ENCODE assay signal across 1 cellular context in genomic region chr11:62757846-62758788, GRCh38.
A peak's percentile ranks its signal among the peaks of the same experiment; 100 is the strongest.
TF ChIP-seq lines count a peak whose summit lies in the region.

No MANE protein-coding gene starts in this region.

TF ChIP-seq in WTC11, 78 proteins besides CTCF, POLR2A, EP300 and RAD21 (continued from another document):
- TF ChIP-seq TEAD4 (CRISPR knock-in tag; IDR thresholded peaks at IDR 0.05) (no peak), TEAD1 (CRISPR knock-in tag; IDR thresholded peaks at IDR 0.05) (peak; percentile 35; the same call in 1 of the 2 replicates), ZNF281 (CRISPR knock-in tag; IDR thresholded peaks at IDR 0.05) (peak; percentile 79), NR1H2 (CRISPR knock-in tag; IDR thresholded peaks at IDR 0.05) (no peak), ZBTB21 (CRISPR knock-in tag; IDR thresholded peaks at IDR 0.05; ENCODE audit: borderline replicate concordance) (no peak), USF2 (CRISPR knock-in tag; IDR thresholded peaks at IDR 0.05) (0 out of 2 replicates have a peak, but pooled peaks have one; percentile 8), PREB (CRISPR knock-in tag; IDR thresholded peaks at IDR 0.05; ENCODE audit: borderline replicate concordance) (no peak), E2F4 (CRISPR knock-in tag; IDR thresholded peaks at IDR 0.05; ENCODE audit: borderline replicate concordance, low read depth) (no peak), ZNF512 (CRISPR knock-in tag; IDR thresholded peaks at IDR 0.05; ENCODE audit: borderline replicate concordance) (0 out of 2 replicates have a peak, but pooled peaks have one; percentile 61), SMAD4 (CRISPR knock-in tag; IDR thresholded peaks at IDR 0.05) (no peak), SP1 (CRISPR knock-in tag; conservative IDR thresholded peaks at IDR 0.05) (peak; percentile 69), ARID4B (CRISPR knock-in tag; IDR thresholded peaks at IDR 0.05; ENCODE audit: borderline replicate concordance) (no peak), NFYB (CRISPR knock-in tag; conservative IDR thresholded peaks at IDR 0.05; ENCODE audit: low read depth) (peak; percentile 46; the same call in 1 of the 2 replicates), NFE2L1 (CRISPR knock-in tag; IDR thresholded peaks at IDR 0.05) (0 out of 2 replicates have a peak, but pooled peaks have one; percentile 31), ZNF232 (CRISPR knock-in tag; IDR thresholded peaks at IDR 0.05) (no peak), MYBL2 (CRISPR knock-in tag; IDR thresholded peaks at IDR 0.05) (0 out of 2 replicates have a peak, but pooled peaks have one; percentile 39), ZNF532 (CRISPR knock-in tag; IDR thresholded peaks at IDR 0.05; ENCODE audit: borderline replicate concordance) (no peak), ETV6 (CRISPR knock-in tag; IDR thresholded peaks at IDR 0.05) (peak; percentile 90), ERG (CRISPR knock-in tag; IDR thresholded peaks at IDR 0.05) (no peak), RORB (CRISPR knock-in tag; IDR thresholded peaks at IDR 0.05) (no peak), FOXK1 (CRISPR knock-in tag; IDR thresholded peaks at IDR 0.05) (peak; percentile 44; the same call in 1 of the 2 replicates)
TF ChIP-seq in WTC11: peak in this region for 12.
